ENCODE assay signal across 1 cellular context in genomic region chr1:155029513-155030242, GRCh38.
A peak's percentile ranks its signal among the peaks of the same experiment; 100 is the strongest.
TF ChIP-seq lines count a peak whose summit lies in the region.

No MANE protein-coding gene starts in this region.

TF ChIP-seq in K562, 482 proteins besides CTCF, POLR2A, EP300 and RAD21:
- TF ChIP-seq MAX (CRISPR knock-in tag; IDR thresholded peaks at IDR 0.05) (0 out of 2 replicates have a peak, but pooled peaks have one; percentile 24), TCF15 (CRISPR knock-in tag; IDR thresholded peaks at IDR 0.05) (no peak), ZNF263 (CRISPR knock-in tag; IDR thresholded peaks at IDR 0.05; ENCODE audit: borderline replicate concordance) (peak; percentile 84), COPS2 (conservative IDR thresholded peaks at IDR 0.05) (no peak)
